6 cellular contexts compared by ENCODE assay signal in genomic region chr1:28353248-28353785, GRCh38. TPM values are rescaled to one million over a fixed set of nuclear protein-coding genes. Genes with fewer than 3 reads are reported as not detected.
DNase-seq lines count a peak whose midpoint lies in the region; ATAC-seq, FAIRE-seq and TF ChIP-seq lines count a peak whose summit lies in the region.
"Not testable (repeated sequence)": the region's sequence is repeated elsewhere in the genome, so short reads cannot be mapped to it uniquely, and the experiment has no call there.

No MANE protein-coding gene starts in this region.

- not testable (repeated sequence) for DNase-seq in Calu3; PC-3; K562 (ENCODE audit: extremely low read depth in 1 of 4, low spot score in 3 of 4)
- peak; percentile 9 for DNase-seq in effector CD8-positive, alpha-beta T cell (lab: John Stamatoyannopoulos, UW)
- DNase-seq in kidney glomerular epithelial cell (lab: John Stamatoyannopoulos, UW) (peak; percentile 44), trophoblast cell (peak in 1 of 2 donors; percentile 41)

- peak overlapping the region; percentile 60 for H3K27ac Mint-ChIP-seq in Calu3 (ENCODE audit: unreplicated experiment)

- TF ChIP-seq RAD21 in K562 (CRISPR knock-in tag; conservative IDR thresholded peaks at IDR 0.05 in 1 of 2, IDR thresholded peaks at IDR 0.05 in 1 of 2) = not testable (repeated sequence)

- 54% methylated on average over 8 of the region's 8 CpGs for WGBS in K562 (ENCODE audit: insufficient coverage, low coverage, missing lambda C conversion rate)
- WGBS in trophoblast cell (ENCODE audit: extremely low coverage, insufficient coverage, insufficient read length) = no CpG with 5 or more reads among the region's 8 CpGs

- not testable (repeated sequence) for H3K23ac ChIP-seq in trophoblast cell (ENCODE audit: low read length)

- H2AFZ ChIP-seq in PC-3 (ENCODE audit: low read length); trophoblast cell (ENCODE audit: insufficient read depth, low read length, poor library complexity): not testable (repeated sequence)
- H2AFZ ChIP-seq in K562 (ENCODE audit: low read depth, low read length) = peak overlapping the region; percentile 64

- H3K36me3 Mint-ChIP-seq in Calu3 (ENCODE audit: insufficient read depth, unreplicated experiment) = peaks cover 16% of the 10 kb centered on the region

- not testable (repeated sequence) for H2AK5ac ChIP-seq in trophoblast cell (ENCODE audit: low read length)

- not testable (repeated sequence) for H3K79me1 ChIP-seq in trophoblast cell (ENCODE audit: low read length)

- not testable (repeated sequence) for H3K4me3 ChIP-seq in PC-3 (ENCODE audit: low read length); K562; trophoblast cell (ENCODE audit: low read depth, low read length)

- not testable (repeated sequence) for BruUV-seq in Calu3 (replicated peaks; lab: Mats Ljungman, UMichigan); PC-3 (replicated peaks; lab: Mats Ljungman, UMichigan); K562 (replicated peaks; lab: Mats Ljungman, UMichigan)

- H3F3A ChIP-seq in PC-3 (ENCODE audit: low read length, unreplicated experiment) = not testable (repeated sequence)

- H3K9me3 ChIP-seq in PC-3 (ENCODE audit: low read length); K562 (replicated peaks; ENCODE audit: control insufficient read depth, insufficient read depth, low read depth, low read length); trophoblast cell (ENCODE audit: insufficient read depth, low read depth, low read length): not testable (repeated sequence)

- H3K27me3 ChIP-seq in PC-3 (ENCODE audit: low read length); K562 (ENCODE audit: control insufficient read depth in 2 of 2, insufficient read depth in 2 of 2, low read length in 2 of 2); trophoblast cell (ENCODE audit: insufficient read depth, low read length): not testable (repeated sequence)

- TF ChIP-seq EP300 in K562 (IDR thresholded peaks at IDR 0.05; ENCODE audit: low read length) = not testable (repeated sequence)

- peak overlapping the region; percentile 11 for H4K91ac ChIP-seq in trophoblast cell (ENCODE audit: low read depth, low read length)

- H2BK120ac ChIP-seq in trophoblast cell (ENCODE audit: insufficient read depth, low read length, poor library complexity) = peak overlapping the region; percentile 24

- peak overlapping the region; percentile 19 for H3K14ac ChIP-seq in trophoblast cell (ENCODE audit: low read length)

- H3K4ac ChIP-seq in trophoblast cell (ENCODE audit: low read depth, low read length) = not testable (repeated sequence)

- not testable (repeated sequence) for H3K9me2 ChIP-seq in PC-3 (replicated peaks; ENCODE audit: low read length)

- H2BK5ac ChIP-seq in trophoblast cell (ENCODE audit: low read depth, low read length, poor library complexity) = not testable (repeated sequence)

- H3K4me2 ChIP-seq in PC-3 (ENCODE audit: low read length); K562 (ENCODE audit: insufficient read depth, low read length); trophoblast cell (ENCODE audit: low read length): not testable (repeated sequence)

- H3K4me1 ChIP-seq in PC-3 (ENCODE audit: insufficient read depth, low read length) (peaks cover 25% of the 10 kb centered on the region), K562 (replicated peaks in 1 of 2; ENCODE audit: control insufficient read depth in 2 of 2, insufficient read depth in 2 of 2, low read length in 2 of 2) (peaks cover 17 to 27% of the 10 kb centered on the region in 2 experiments)
- not testable (repeated sequence) for H3K4me1 ChIP-seq in trophoblast cell (ENCODE audit: control insufficient read depth in 1 of 2, insufficient read depth in 2 of 2, low read length in 2 of 2)

- H3K9me1 ChIP-seq in K562 (ENCODE audit: control insufficient read depth, insufficient read depth, low read length) = not testable (repeated sequence)

- not testable (repeated sequence) for H3K79me2 ChIP-seq in PC-3 (ENCODE audit: low read length); K562 (ENCODE audit: control insufficient read depth, insufficient read depth, low read length); trophoblast cell (ENCODE audit: control insufficient read depth, insufficient read depth, low read length, poor library complexity)

- H4K12ac ChIP-seq in trophoblast cell (ENCODE audit: low read depth, low read length) = not testable (repeated sequence)

- intact Hi-C loops in Calu3 (cut with micrococcal nuclease; ENCODE audit: unreplicated experiment) (loop anchor here (5.0 kb wide), 1 partner anchor 106 kb away; no protein-coding TSS in a partner anchor), PC-3 (cut with micrococcal nuclease) (loop anchor here (5.0 kb wide), 1 partner anchor 106 kb away; no protein-coding TSS in a partner anchor), K562 (cut with micrococcal nuclease) (loop anchor here (2.0 to 10.0 kb wide), 2 partner anchors 105 to 381 kb away; partner anchors contain the start of gene YTHDF2)

- POLR2A ChIA-PET in PC-3 (lab: Charles Lee; ENCODE audit: unreplicated experiment) = interaction anchor here (0.6 to 1.2 kb wide), 4 partner anchors 25 to 229 kb away, joined by 3 to 4 read pairs (median 4); partner anchors contain the start of gene MED18
- POLR2A ChIA-PET in K562 (lab: Yijun Ruan, JAX) = interaction anchor here (0.7 to 2.6 kb wide), 8 partner anchors 9 to 295 kb away, joined by 3 to 15 read pairs (median 6); partner anchors contain the start of genes MED18, RCC1 and RNU11

- peak overlapping the region; percentile 5; the same call in 1 of the 2 replicates for H3K27ac ChIP-seq in PC-3 (ENCODE audit: low read length)
- H3K27ac ChIP-seq in K562 (ENCODE audit: extremely low read depth, low read depth, low read length) = peak overlapping the region; percentile 98; the same call in 1 of the 3 replicates
- not testable (repeated sequence) for H3K27ac ChIP-seq in trophoblast cell (ENCODE audit: low read depth, low read length)

- not testable (repeated sequence) for TF ChIP-seq POLR2A in K562 (conservative IDR thresholded peaks at IDR 0.05)

- not testable (repeated sequence) for H3K9me3 Mint-ChIP-seq in Calu3 (ENCODE audit: low read depth, unreplicated experiment)

- not testable (repeated sequence) for H4K20me1 ChIP-seq in PC-3 (ENCODE audit: low read length); K562 (replicated peaks; ENCODE audit: control insufficient read depth, insufficient read depth, low read length)

- H3K9ac ChIP-seq in PC-3 (ENCODE audit: low read length); trophoblast cell (ENCODE audit: low read length): not testable (repeated sequence)
- 0 out of 4 replicates have a peak overlapping the region, but pooled peaks have one; percentile 10 to 27 for H3K9ac ChIP-seq in K562 (ENCODE audit: insufficient read depth in 1 of 2, low read depth in 2 of 2, low read length in 2 of 2)

- TF ChIP-seq CTCF in Calu3 (IDR thresholded peaks at IDR 0.05; ENCODE audit: unreplicated experiment); PC-3 (conservative IDR thresholded peaks at IDR 0.05; ENCODE audit: low read depth, low read length); K562 (IDR thresholded peaks at IDR 0.05 in 2 of 3, conservative IDR thresholded peaks at IDR 0.05 in 1 of 3; ENCODE audit: insufficient read depth in 2 of 3, low read depth in 1 of 3, low read length in 3 of 3): not testable (repeated sequence)

- FAIRE-seq in K562 (lab: Jason Lieb, UNC) = not testable (repeated sequence)

- not testable (repeated sequence) for ATAC-seq in PC-3, K562

- not testable (repeated sequence) for H3K27me3 Mint-ChIP-seq in Calu3 (ENCODE audit: unreplicated experiment)

- not testable (repeated sequence) for H3K4me3 Mint-ChIP-seq in Calu3 (ENCODE audit: low read depth, unreplicated experiment)

- H3K36me3 ChIP-seq in PC-3 (ENCODE audit: low read depth, low read length); K562 (ENCODE audit: control insufficient read depth, insufficient read depth, low read length); trophoblast cell (ENCODE audit: control insufficient read depth in 1 of 2, insufficient read depth in 2 of 2, low read length in 2 of 2): not testable (repeated sequence)

- H3K4me1 Mint-ChIP-seq in Calu3 (ENCODE audit: low read depth, unreplicated experiment) = peaks cover 29% of the 10 kb centered on the region

- not testable (repeated sequence) for H2BK12ac ChIP-seq in trophoblast cell (ENCODE audit: low read length)

- CTCF ChIA-PET in Calu3 (lab: Charles Lee) = interaction anchor here (0.7 to 2.5 kb wide), 4 partner anchors 15 to 216 kb away, joined by 3 to 15 read pairs (median 4); partner anchors contain the start of gene MED18
- CTCF ChIA-PET in PC-3 (lab: Charles Lee) = interaction anchor here (0.6 kb wide), 1 partner anchor 8 kb away, joined by 4 read pairs; no protein-coding TSS in a partner anchor
- CTCF ChIA-PET in K562 (lab: Yijun Ruan, JAX; ENCODE audit: low intra/inter-chr PET ratio) = not testable (repeated sequence)

- in situ Hi-C loops in K562 (cut with MboI) = not testable (repeated sequence)

- not testable (repeated sequence) for H4K8ac ChIP-seq in trophoblast cell (ENCODE audit: low read depth, low read length)

- not testable (repeated sequence) for H3K18ac ChIP-seq in trophoblast cell (ENCODE audit: low read length)

RNA-seq across cellular contexts. Expression of gene PHACTR4, which starts 16.2 kb away (rescaled TPM):
- total RNA-seq in Calu3 (2022) = 58.0 and 58.7 TPM in 2 replicates
- total RNA-seq in PC-3 (2014; rRNA removed) = 9.1 and 12.7 TPM in 2 replicates
- total RNA-seq in K562 (2011; cell fraction: chromatin; rRNA removed; ENCODE audit: low replicate concordance) = 24.0 and 41.2 TPM in 2 replicates
- 12.5 and 16.1 TPM in 2 replicates for total RNA-seq in K562 (2011; cell fraction: nucleolus; rRNA removed)
- 26.8 and 45.1 TPM in 2 replicates for total RNA-seq in K562 (2011; cell fraction: nucleoplasm; rRNA removed)
- total RNA-seq in K562 (2014; rRNA removed) = 6.4 and 8.7 TPM in 2 replicates
- total RNA-seq in K562 (2014; rRNA removed; fragmentation: Illumina TruSeq; extraction: Trizol) = 13.9 and 18.2 TPM in 2 replicates
- 17.5 and 17.7 TPM in 2 replicates for total RNA-seq in K562 (2015; rRNA removed; fragmentation: Illumina TruSeq; extraction: Trizol)
- total RNA-seq in K562 (2021) = 28.6 and 34.6 TPM in 2 replicates
- polyA plus RNA-seq in K562 (2011; rRNA removed) = 11.9 and 14.0 TPM in 2 replicates
- 9.5 and 18.8 TPM in 2 replicates for polyA plus RNA-seq in K562 (2011; cell fraction: cytosol; rRNA removed)
- 10.0 and 10.8 TPM in 2 replicates for polyA plus RNA-seq in K562 (2011; cell fraction: nucleus; rRNA removed)
- 22.7 and 23.1 TPM in 2 replicates for polyA plus RNA-seq in K562 (2012)
- 37.9 and 43.6 TPM in 2 replicates for polyA plus RNA-seq in K562 (2014; fragmentation: Illumina TruSeq; extraction: Trizol)
- 10 to 100 TPM; 12.8 to 14.2 TPM for polyA plus RNA-seq in K562 (2014; fragmentation: Nextera tagmentation; extraction: Ambion mirVana)
- 18.2 and 18.5 TPM in 2 replicates for polyA plus RNA-seq in K562 (2014; rRNA removed)
- polyA minus RNA-seq in K562 (2011; rRNA and poly(A)+ RNA removed) = 16.3 and 18.6 TPM in 2 replicates
- polyA minus RNA-seq in K562 (2011; cell fraction: cytosol; rRNA and poly(A)+ RNA removed) = 11.1 and 12.5 TPM in 2 replicates
- 4.4 and 7.9 TPM in 2 replicates for polyA minus RNA-seq in K562 (2011; cell fraction: nucleus; rRNA and poly(A)+ RNA removed)
- polyA plus RNA-seq in trophoblast cell (2013) = 29.1 and 30.3 TPM in 2 replicates

RNA-seq across cellular contexts. Expression of gene MED18, which starts 24.5 kb away (rescaled TPM):
- total RNA-seq in Calu3 (2022) (17.4 and 18.8 TPM in 2 replicates), PC-3 (2014; rRNA removed) (10.1 and 13.6 TPM in 2 replicates), K562 (2014; rRNA removed) (22.7 and 23.8 TPM in 2 replicates), K562 (2014; rRNA removed; fragmentation: Illumina TruSeq; extraction: Trizol) (21.1 and 22.0 TPM in 2 replicates), K562 (2015; rRNA removed; fragmentation: Illumina TruSeq; extraction: Trizol) (24.1 and 24.5 TPM in 2 replicates), K562 (2021) (19.1 and 21.0 TPM in 2 replicates)
- total RNA-seq in K562 (2011; cell fraction: chromatin; rRNA removed; ENCODE audit: low replicate concordance) = 16.8 and 18.9 TPM in 2 replicates
- total RNA-seq in K562 (2011; cell fraction: nucleolus; rRNA removed) = 19.2 and 20.0 TPM in 2 replicates
- 25.3 and 28.1 TPM in 2 replicates for total RNA-seq in K562 (2011; cell fraction: nucleoplasm; rRNA removed)
- polyA plus RNA-seq in K562 (2011; rRNA removed) (28.9 and 33.2 TPM in 2 replicates), K562 (2014; fragmentation: Illumina TruSeq; extraction: Trizol) (23.8 and 25.5 TPM in 2 replicates), K562 (2014; fragmentation: Nextera tagmentation; extraction: Ambion mirVana) (10 to 100 TPM; 38.6 to 50.6 TPM), K562 (2014; rRNA removed) (15.2 and 16.9 TPM in 2 replicates)
- polyA plus RNA-seq in K562 (2011; cell fraction: cytosol; rRNA removed) = 38.5 and 46.2 TPM in 2 replicates
- 24.2 and 34.9 TPM in 2 replicates for polyA plus RNA-seq in K562 (2011; cell fraction: nucleus; rRNA removed)
- 25.0 and 32.1 TPM in 2 replicates for polyA plus RNA-seq in K562 (2012)
- polyA minus RNA-seq in K562 (2011; rRNA and poly(A)+ RNA removed) = 88.8 and 95.6 TPM in 2 replicates
- 22.8 and 25.4 TPM in 2 replicates for polyA minus RNA-seq in K562 (2011; cell fraction: cytosol; rRNA and poly(A)+ RNA removed)
- polyA minus RNA-seq in K562 (2011; cell fraction: nucleus; rRNA and poly(A)+ RNA removed) = 7.9 and 17.3 TPM in 2 replicates
- polyA plus RNA-seq in trophoblast cell (2013) = 10.3 and 10.6 TPM in 2 replicates
